ENCODE assay signal across 14 cellular contexts in genomic region chr2:69046221-69046662, GRCh38. TPM values are rescaled to one million over a fixed set of nuclear protein-coding genes. Genes with fewer than 3 reads are reported as not detected.
DNase-seq lines count a peak whose midpoint lies in the region; ATAC-seq and TF ChIP-seq lines count a peak whose summit lies in the region.
"Had no signal": no experiment of that assay in that cellular context is flagged by ENCODE, and none has a peak within 500 bp of the region (broad histone marks: within the 10 kb centered on the region; RNA-seq: fewer than 3 reads in every experiment).

No MANE protein-coding gene starts in this region.

- no peak for TF ChIP-seq EP300 in SK-N-SH (IDR thresholded peaks at IDR 0.05; ENCODE audit: borderline replicate concordance in 1 of 2, low read depth in 1 of 2, low read length in 1 of 2)

- H3K27me3 ChIP-seq in SK-N-SH (ENCODE audit: insufficient read depth) = no peaks in the 10 kb centered on the region
- H3K27me3 ChIP-seq in fibroblast of lung (ENCODE audit: control insufficient read depth, insufficient read depth, low read length) = no peaks in the 10 kb centered on the region

- H3K4me1 ChIP-seq in SK-N-SH (ENCODE audit: control insufficient read depth in 1 of 2, insufficient read depth in 2 of 2, low read depth in 1 of 2, low read length in 1 of 2) (peaks cover 2 to 3% of the 10 kb centered on the region in 2 experiments; a peak in 3 of 4 replicates), fibroblast of lung (ENCODE audit: control insufficient read depth, extremely low read depth, insufficient read depth, low read length) (peaks cover 3% of the 10 kb centered on the region)

- H4K20me1 ChIP-seq in SK-N-SH (ENCODE audit: insufficient read depth) (peaks cover 56% of the 10 kb centered on the region), fibroblast of lung (ENCODE audit: control insufficient read depth, extremely low read depth, insufficient read depth, low read length) (no peaks in the 10 kb centered on the region)

- peak; percentile 65 for DNase-seq in GM04503 (ENCODE audit: low read depth)
- no peak for DNase-seq in SK-N-SH
- DNase-seq in fibroblast of lung (ENCODE audit: low read depth in 2 of 2) = peak; percentile 92 to 94
- peak; percentile 80 for DNase-seq in retinal pigment epithelial cell (ENCODE audit: low read depth)
- no peak for DNase-seq in NCI-H1694 (lab: John Stamatoyannopoulos, UW)
- no peak for DNase-seq in NCI-H510A (lab: John Stamatoyannopoulos, UW)
- DNase-seq in Kasumi-1 (lab: John Stamatoyannopoulos, UW) = no peak
- DNase-seq: activated CD4-positive, CD25-positive, alpha-beta regulatory T cell; DMS79; heart right ventricle; SIG-M5; small intestine had no signal

- H3K4me2 ChIP-seq in SK-N-SH (0 out of 2 replicates have a peak overlapping the region, but pooled peaks have one; percentile 27), fibroblast of lung (ENCODE audit: extremely low read depth, insufficient read depth, low read length) (no peak overlapping the region)

- CTCF ChIA-PET in SK-N-SH (lab: Yijun Ruan, JAX) = interaction anchor here (0.6 kb wide), 1 partner anchor 260 kb away, joined by 3 read pairs; no protein-coding TSS in a partner anchor

- no peaks in the 10 kb centered on the region for H3K9me2 ChIP-seq in SK-N-SH

- peaks cover 22% of the 10 kb centered on the region for H3F3A ChIP-seq in SK-N-SH (replicated peaks; ENCODE audit: insufficient read depth)

- peak overlapping the region in 1 of 2 experiments; percentile 68; a peak in 3 of 4 replicates for H3K27ac ChIP-seq in SK-N-SH (ENCODE audit: low read depth in 2 of 2, low read length in 1 of 2)
- H3K27ac ChIP-seq in fibroblast of lung (ENCODE audit: insufficient read depth, low read length) = peak overlapping the region; percentile 11

- TF ChIP-seq CTCF in SK-N-SH (IDR thresholded peaks at IDR 0.05) = no peak
- TF ChIP-seq CTCF in fibroblast of lung (conservative IDR thresholded peaks at IDR 0.05 in 1 of 2, IDR thresholded peaks at IDR 0.05 in 1 of 2; ENCODE audit: low read depth in 1 of 2, low read length in 2 of 2) = no peak
- TF ChIP-seq CTCF in retinal pigment epithelial cell (conservative IDR thresholded peaks at IDR 0.05; ENCODE audit: low read depth, low read length) = no peak

- H3K79me2 ChIP-seq in SK-N-SH (ENCODE audit: insufficient read depth) (peaks cover 97% of the 10 kb centered on the region), fibroblast of lung (ENCODE audit: control insufficient read depth, insufficient read depth, low read length) (no peaks in the 10 kb centered on the region)

- H3K9ac ChIP-seq in SK-N-SH = no peak overlapping the region
- H3K9ac ChIP-seq in fibroblast of lung (ENCODE audit: insufficient read depth, low read length) = no peak overlapping the region

- H3K9me3 ChIP-seq in SK-N-SH (no peaks in the 10 kb centered on the region), fibroblast of lung (ENCODE audit: control insufficient read depth, insufficient read depth, low read depth, low read length) (no peaks in the 10 kb centered on the region)
- H3K9me3 ChIP-seq: heart right ventricle had no signal

- TF ChIP-seq RAD21 in SK-N-SH (IDR thresholded peaks at IDR 0.05; ENCODE audit: low read length) = no peak

- 33% methylated on average over 1 of the region's 1 CpG for WGBS in SK-N-SH (ENCODE audit: low lambda C conversion rate)

- H3K36me3 ChIP-seq in SK-N-SH (replicated peaks in 1 of 2; ENCODE audit: control insufficient read depth in 1 of 2, insufficient read depth in 2 of 2, low read length in 1 of 2) = peaks cover 59 to 65% of the 10 kb centered on the region in 2 experiments
- peaks cover 4% of the 10 kb centered on the region for H3K36me3 ChIP-seq in fibroblast of lung (ENCODE audit: control insufficient read depth, insufficient read depth, low read length)

- POLR2A ChIA-PET in SK-N-SH (lab: Yijun Ruan, JAX) = no interaction called here

- H2AFZ ChIP-seq in SK-N-SH (ENCODE audit: low read depth) (no peak overlapping the region), fibroblast of lung (ENCODE audit: low read length) (no peak overlapping the region)

- H3K4me3 ChIP-seq in SK-N-SH (ENCODE audit: low read depth in 2 of 2, low read length in 1 of 2) (no peak overlapping the region), fibroblast of lung (replicated peaks in 1 of 4; ENCODE audit: control extremely low read depth in 1 of 4, insufficient read depth in 1 of 4, low read depth in 3 of 4, low read length in 4 of 4) (no peak overlapping the region), retinal pigment epithelial cell (ENCODE audit: low read length) (no peak overlapping the region)
- H3K4me3 ChIP-seq: heart right ventricle had no signal

- ATAC-seq in GM21381 (IDR thresholded peaks at IDR 0.05; ENCODE audit: unreplicated experiment) = no peak

TF ChIP-seq in SK-N-SH, 30 proteins besides CTCF, POLR2A, EP300 and RAD21:
- TF ChIP-seq NRF1 (IDR thresholded peaks at IDR 0.05; ENCODE audit: low read depth, low read length) (no peak), TCF12 (IDR thresholded peaks at IDR 0.05) (peak; percentile 61; the same call in 1 of the 2 replicates), SMC3 (IDR thresholded peaks at IDR 0.05; ENCODE audit: low read depth, low read length) (no peak), REST (IDR thresholded peaks at IDR 0.05; ENCODE audit: low read depth, low read length) (no peak), CHD2 (IDR thresholded peaks at IDR 0.05; ENCODE audit: low read length, partially characterized antibody) (no peak), GABPA (IDR thresholded peaks at IDR 0.05; ENCODE audit: low read depth) (no peak), EZH2phosphoT487 (IDR thresholded peaks at IDR 0.05; ENCODE audit: borderline replicate concordance, low read depth) (no peak), FOSL2 (IDR thresholded peaks at IDR 0.05; ENCODE audit: borderline replicate concordance, low read depth) (no peak; the same call in 1 of the 2 replicates), USF1 (IDR thresholded peaks at IDR 0.05; ENCODE audit: borderline replicate concordance, low read depth) (no peak), JUND (IDR thresholded peaks at IDR 0.05) (peak; percentile 22; the same call in 1 of the 2 replicates), NFIC (IDR thresholded peaks at IDR 0.05; ENCODE audit: borderline replicate concordance) (peak; percentile 37; the same call in 1 of the 2 replicates), PBX3 (IDR thresholded peaks at IDR 0.05) (0 out of 2 replicates have a peak, but pooled peaks have one; percentile 9), USF2 (IDR thresholded peaks at IDR 0.05; ENCODE audit: borderline replicate concordance, low read depth, low read length) (no peak)
TF ChIP-seq in SK-N-SH: peak in this region for 4.

RNA-seq across cellular contexts. Expression of gene ANTXR1, which starts 33.3 kb away (rescaled TPM):
- polyA plus RNA-seq in SK-N-SH (2012; rRNA removed) (106 and 114 TPM in 2 replicates), fibroblast of lung (87.2 and 101 TPM in 2 replicates)
- 152 and 155 TPM in 2 replicates for polyA plus RNA-seq in SK-N-SH (2012; cell fraction: cytosol; rRNA removed)
- 63.7 and 109 TPM in 2 replicates for polyA plus RNA-seq in SK-N-SH (2012; cell fraction: nucleus; rRNA removed)
- 44.6 and 45.5 TPM in 2 replicates for total RNA-seq in fibroblast of lung
- polyA plus RNA-seq in fibroblast of lung (2012) = 52.9 and 63.9 TPM in 2 replicates
- polyA minus RNA-seq in fibroblast of lung (ENCODE audit: low replicate concordance) = 52.3 and 68.8 TPM in 2 replicates
- total RNA-seq: activated T-helper 1 cell treated with anti-CD3 and anti-CD28 coated beads, Interleukin-12 subunit alpha, Interleukin-12 subunit beta, Interleukin-2, Interleukin-4 antibody, amounts not matched to agents 30 ng/mL and 10 ng/mL and 1 ng/mL, durations not matched to agents 14 hours and 24 hours and 36 hours had no signal

Comparison
In these comparisons a context has a peak if more than half of its experiments do, and no peak if none do; other contexts are left out.
1. DNase-seq: peak in GM04503 (single experiment), fibroblast of lung (2 of 2) and retinal pigment epithelial cell (single experiment); none in SK-N-SH (single experiment), NCI-H1694 (single experiment), NCI-H510A (single experiment) and Kasumi-1 (0 of 2).